ENCODE assay signal across 15 cellular contexts in genomic region chr21:41976611-41977010, GRCh38. TPM values are rescaled to one million over a fixed set of nuclear protein-coding genes. Genes with fewer than 3 reads are reported as not detected.
DNase-seq lines count a peak whose midpoint lies in the region; ATAC-seq and TF ChIP-seq lines count a peak whose summit lies in the region.
"Had no signal": no experiment of that assay in that cellular context is flagged by ENCODE, and none has a peak within 500 bp of the region (broad histone marks: within the 10 kb centered on the region; RNA-seq: fewer than 3 reads in every experiment).

No MANE protein-coding gene starts in this region.

- 78% methylated on average over 8 of the region's 8 CpGs for WGBS in esophagus muscularis mucosa

- TF ChIP-seq POLR2A in esophagus muscularis mucosa (IDR thresholded peaks at IDR 0.05; ENCODE audit: low read depth), result no peak

- TF ChIP-seq EP300 in esophagus muscularis mucosa (IDR thresholded peaks at IDR 0.05), result no peak

- peaks cover 6% of the 10 kb centered on the region for H3K27me3 Mint-ChIP-seq in T-helper 2 cell treated with Interferon-gamma antibody and Interleukin-4, amounts not matched to agents 5 μg/mL and 100 μg/mL, for 36 hours (ENCODE audit: low read depth)
- no peaks in the 10 kb centered on the region for H3K27me3 Mint-ChIP-seq in mesothelial cell of epicardium (ENCODE audit: low read depth)
- H3K27me3 Mint-ChIP-seq: CD4-positive, alpha-beta T cell had no signal

- no peak overlapping the region for H3K27ac Mint-ChIP-seq in T-helper 2 cell treated with Interferon-gamma antibody and Interleukin-4, amounts not matched to agents 5 μg/mL and 100 μg/mL, for 36 hours
- H3K27ac Mint-ChIP-seq in mesothelial cell of epicardium, result no peak overlapping the region
- H3K27ac Mint-ChIP-seq: CD4-positive, alpha-beta T cell had no signal

- ATAC-seq in GM19455 (IDR thresholded peaks at IDR 0.05; ENCODE audit: unreplicated experiment), result no peak
- ATAC-seq in GM21723 (IDR thresholded peaks at IDR 0.05; ENCODE audit: unreplicated experiment), result no peak

- no peaks in the 10 kb centered on the region for H3K27me3 ChIP-seq in esophagus muscularis mucosa

- no peak overlapping the region for H3K4me3 ChIP-seq in esophagus muscularis mucosa
- H3K4me3 ChIP-seq: A549, HAP-1 had no signal

- no peaks in the 10 kb centered on the region for H3K36me3 ChIP-seq in esophagus muscularis mucosa
- H3K36me3 ChIP-seq: HAP-1 had no signal

- no peak overlapping the region for H3K27ac ChIP-seq in esophagus muscularis mucosa (replicated peaks in 1 of 4)
- H3K27ac ChIP-seq: 22Rv1, A549, C4-2B had no signal

- H3K9me3 ChIP-seq in esophagus muscularis mucosa, result no peaks in the 10 kb centered on the region
- H3K9me3 ChIP-seq: Caco-2, HAP-1 had no signal

- peaks cover 0 to 6% (median 2%) of the 10 kb centered on the region in 4 donors for H3K4me1 ChIP-seq in esophagus muscularis mucosa
- H3K4me1 ChIP-seq: A549, Caco-2, HAP-1 had no signal

- intact Hi-C loops in esophagus muscularis mucosa (cut with DNase I), result no loop called here
- intact Hi-C loops in posterior vena cava (cut with DNase I), result no loop called here

- H3K9me3 Mint-ChIP-seq in T-helper 2 cell treated with Interferon-gamma antibody and Interleukin-4, amounts not matched to agents 5 μg/mL and 100 μg/mL, for 36 hours, result peaks cover 9% of the 10 kb centered on the region
- peaks cover 10% of the 10 kb centered on the region for H3K9me3 Mint-ChIP-seq in mesothelial cell of epicardium
- H3K9me3 Mint-ChIP-seq: CD4-positive, alpha-beta T cell had no signal

- peak; percentile 1 for DNase-seq in T-helper 2 cell treated with Interferon-gamma antibody and Interleukin-4, amounts not matched to agents 5 μg/mL and 100 μg/mL, for 36 hours (ENCODE audit: low spot score)
- no peak for DNase-seq in T-helper 2 cell
- peak; percentile 1 for DNase-seq in activated CD8-positive, alpha-beta memory T cell treated with anti-CD3 and anti-CD28 coated beads, Interleukin-2, amount 50 U/mL, for 4 hours
- peak; percentile 74 for DNase-seq in esophagus muscularis mucosa (ENCODE audit: extremely low spot score)
- peak; percentile 71 for DNase-seq in posterior vena cava (ENCODE audit: low spot score)
- DNase-seq in mesothelial cell of epicardium (ENCODE audit: low spot score in 2 of 2, unreplicated experiment in 2 of 2), result no peak
- DNase-seq: AML-193; CD4-positive, alpha-beta T cell had no signal

- no peak overlapping the region for H3K4me3 Mint-ChIP-seq in T-helper 2 cell treated with Interferon-gamma antibody and Interleukin-4, amounts not matched to agents 5 μg/mL and 100 μg/mL, for 36 hours
- no peak overlapping the region for H3K4me3 Mint-ChIP-seq in mesothelial cell of epicardium
- H3K4me3 Mint-ChIP-seq: CD4-positive, alpha-beta T cell had no signal

- TF ChIP-seq CTCF in esophagus muscularis mucosa (IDR thresholded peaks at IDR 0.05), result no peak
- TF ChIP-seq CTCF in mesothelial cell of epicardium (IDR thresholded peaks at IDR 0.05; ENCODE audit: unreplicated experiment), result no peak

- no peaks in the 10 kb centered on the region for H3K36me3 Mint-ChIP-seq in T-helper 2 cell treated with Interferon-gamma antibody and Interleukin-4, amounts not matched to agents 5 μg/mL and 100 μg/mL, for 36 hours (ENCODE audit: low read depth)
- peaks cover 3% of the 10 kb centered on the region for H3K36me3 Mint-ChIP-seq in mesothelial cell of epicardium

- H3K4me1 Mint-ChIP-seq in T-helper 2 cell treated with Interferon-gamma antibody and Interleukin-4, amounts not matched to agents 5 μg/mL and 100 μg/mL, for 36 hours (ENCODE audit: low read depth), result peaks cover 8% of the 10 kb centered on the region
- peaks cover 5% of the 10 kb centered on the region for H3K4me1 Mint-ChIP-seq in mesothelial cell of epicardium

RNA-seq across cellular contexts. Expression of gene C2CD2, which starts 22.8 kb away (rescaled TPM):
- total RNA-seq in esophagus muscularis mucosa (10 to 100 TPM; 11.6 to 25.3 (median 18.9) TPM), posterior vena cava (10 to 100 TPM; 28.0 to 43.1 TPM), mesothelial cell of epicardium (29.7 to 31.6 TPM (median 31.1 TPM) in 3 replicates)

RNA-seq across cellular contexts. Expression of gene ZBTB21, which starts 33.5 kb away (rescaled TPM):
- total RNA-seq in esophagus muscularis mucosa, result 10 to 100 TPM in 1 of 4 donors, 1 to 10 TPM in 3; 5.9 to 15.1 (median 9.2) TPM
- 10 to 100 TPM; 12.6 to 25.6 TPM for total RNA-seq in posterior vena cava
- 15.5 to 17.7 TPM (median 17.4 TPM) in 3 replicates for total RNA-seq in mesothelial cell of epicardium

Comparison
In these comparisons a context has a peak if more than half of its experiments do, and no peak if none do; other contexts are left out.
1. DNase-seq: peak in T-helper 2 cell treated with Interferon-gamma antibody and Interleukin-4, amounts not matched to agents 5 μg/mL and 100 μg/mL, for 36 hours (single experiment), activated CD8-positive, alpha-beta memory T cell treated with anti-CD3 and anti-CD28 coated beads, Interleukin-2, amount 50 U/mL, for 4 hours (single experiment), esophagus muscularis mucosa (single experiment) and posterior vena cava (single experiment); none in T-helper 2 cell (0 of 5) and mesothelial cell of epicardium (0 of 2).